8 cellular contexts compared by ENCODE assay signal in genomic region chr1:26035203-26035958, GRCh38. TPM values are rescaled to one million over a fixed set of nuclear protein-coding genes. Genes with fewer than 3 reads are reported as not detected.
DNase-seq lines count a peak whose midpoint lies in the region; ATAC-seq and TF ChIP-seq lines count a peak whose summit lies in the region.

No MANE protein-coding gene starts in this region.

- peak overlapping the region; percentile 24 for H3K27ac ChIP-seq in angular gyrus (ENCODE audit: low read depth, low read length)
- H3K27ac ChIP-seq in prostate gland = peak overlapping the region; percentile 81 to 83

- no peaks in the 10 kb centered on the region for H3K36me3 ChIP-seq in prostate gland

- peak overlapping the region; percentile 92 for H3K27ac Mint-ChIP-seq in T-helper 17 cell

- TF ChIP-seq CTCF in GM12864 (IDR thresholded peaks at IDR 0.05; ENCODE audit: low read depth, low read length, missing control alignments) = no peak
- peak in 1 of 4 experiments; percentile 21 for TF ChIP-seq CTCF in prostate gland (IDR thresholded peaks at IDR 0.05)

- ATAC-seq in HG02840 (IDR thresholded peaks at IDR 0.05; ENCODE audit: low FRiP score, unreplicated experiment) (peak; percentile 71), T-helper 17 cell (peak; percentile 97), left ventricle myocardium superior (peak; percentile 85)

- DNase-seq in GM12864 (ENCODE audit: low read depth) = peak; percentile 65
- peak; percentile 90 for DNase-seq in NCI-H146 (lab: John Stamatoyannopoulos, UW)
- peak; percentile 80 to 90 (median 89) for DNase-seq in T-helper 17 cell
- peak; percentile 97 for DNase-seq in left ventricle myocardium superior
- peak; percentile 95 for DNase-seq in prostate gland (ENCODE audit: low spot score)
- DNase-seq in ureter (ENCODE audit: low spot score) = peak; percentile 94

- H3K4me1 ChIP-seq in prostate gland (replicated peaks) = peaks cover 8% of the 10 kb centered on the region

- no peaks in the 10 kb centered on the region for H3K9me3 ChIP-seq in T-helper 17 cell (ENCODE audit: control insufficient read depth, low read length, poor library complexity, severe bottlenecking)
- H3K9me3 ChIP-seq in prostate gland = no peaks in the 10 kb centered on the region

- intact Hi-C loops in left ventricle myocardium superior (cut with micrococcal nuclease) (no loop called here), prostate gland (cut with DNase I) (loop anchor here (2.0 to 5.0 kb wide), 3 partner anchors 67 to 112 kb away; no protein-coding TSS in a partner anchor)

- peak overlapping the region; percentile 94 for H3K4me3 Mint-ChIP-seq in T-helper 17 cell

- H3K36me3 Mint-ChIP-seq in T-helper 17 cell (ENCODE audit: low read depth) = no peaks in the 10 kb centered on the region

- under 1% methylated on average over 60 of the region's 60 CpGs for WGBS in prostate gland

- H3K4me3 ChIP-seq in GM12864 (ENCODE audit: low read depth, low read length) (peak overlapping the region; percentile 57), prostate gland (peak overlapping the region; percentile 68 to 76)

- TF ChIP-seq POLR2A in prostate gland (IDR thresholded peaks at IDR 0.05) = peak; percentile 94

- H3K27me3 ChIP-seq in prostate gland (replicated peaks; ENCODE audit: insufficient read depth) = no peaks in the 10 kb centered on the region

- H3K27me3 Mint-ChIP-seq in T-helper 17 cell = peaks cover 30% of the 10 kb centered on the region

- peaks cover 12% of the 10 kb centered on the region for H3K4me1 Mint-ChIP-seq in T-helper 17 cell

RNA-seq across cellular contexts. Expression of gene SLC30A2, which starts 10.5 kb away (rescaled TPM):
- total RNA-seq in T-helper 17 cell (not detected), left ventricle myocardium superior (6.4 TPM), prostate gland (under 1 TPM; 0.05 to 0.34 TPM), ureter (20.6 TPM)

RNA-seq across cellular contexts. Expression of gene EXTL1, which starts 13.8 kb away (rescaled TPM):
- total RNA-seq in T-helper 17 cell (not detected), left ventricle myocardium superior (15.8 TPM), prostate gland (1 to 10 TPM in 1 of 2 donors, not detected in 1; 3.2 TPM), ureter (0.23 TPM)

RNA-seq across cellular contexts. Expression of gene TRIM63, which starts 32.0 kb away (rescaled TPM):
- not detected for total RNA-seq in T-helper 17 cell
- 207 TPM for total RNA-seq in left ventricle myocardium superior
- total RNA-seq in prostate gland = under 1 TPM in 1 of 2 donors, not detected in 1; 0.68 TPM
- total RNA-seq in ureter = 0.49 TPM

RNA-seq across cellular contexts. Expression of gene PAFAH2, which starts 37.5 kb away (rescaled TPM):
- total RNA-seq in T-helper 17 cell = 1 to 10 TPM; 4.9 to 6.9 TPM
- total RNA-seq in left ventricle myocardium superior = 9.8 TPM
- total RNA-seq in prostate gland = 10 to 100 TPM; 17.4 to 18.7 TPM
- total RNA-seq in ureter = 12.3 TPM

Comparison
In these comparisons a context has a peak if more than half of its experiments do, and no peak if none do; other contexts are left out.
1. Peak in every context shown above with its lines: DNase-seq, ATAC-seq, H3K4me3 ChIP-seq and H3K27ac ChIP-seq.
2. RNA of gene TRIM63, which starts 32.0 kb away (total RNA-seq): 207 TPM in left ventricle myocardium superior (single experiment); 0.68 TPM in prostate gland, 0.49 TPM in ureter (single experiment) and not detected in T-helper 17 cell; every median in the first group is over 100 times any median in the second.